In genomic region chr11:14336507-14337503, GRCh38 we compare ENCODE assay signal across 10 cellular contexts. TPM values are rescaled to one million over a fixed set of nuclear protein-coding genes. Genes with fewer than 3 reads are reported as not detected.
DNase-seq lines count a peak whose midpoint lies in the region; FAIRE-seq and TF ChIP-seq lines count a peak whose summit lies in the region.
"Had no signal": no experiment of that assay in that cellular context is flagged by ENCODE, and none has a peak within 500 bp of the region (broad histone marks: within the 10 kb centered on the region; RNA-seq: fewer than 3 reads in every experiment).

No MANE protein-coding gene starts in this region.

- H3K4me3 Mint-ChIP-seq in T-helper 2 cell treated with Interferon-gamma antibody and Interleukin-4, amounts not matched to agents 5 μg/mL and 100 μg/mL, for 36 hours = peak overlapping the region; percentile 17

- H3K27me3 Mint-ChIP-seq in T-helper 2 cell treated with Interferon-gamma antibody and Interleukin-4, amounts not matched to agents 5 μg/mL and 100 μg/mL, for 36 hours (ENCODE audit: low read depth) = no peaks in the 10 kb centered on the region

- DNase-seq in stimulated activated CD4-positive, alpha-beta T cell treated with anti-CD3 and anti-CD28 coated beads, Interleukin-15, amount 100 ng/mL, for 24 hours = peak; percentile 16
- DNase-seq in stimulated activated CD4-positive, alpha-beta T cell treated with anti-CD3 and anti-CD28 coated beads, Interleukin-2, amount 100 ng/mL, for 24 hours = no peak
- DNase-seq in T-helper 2 cell treated with Interferon-gamma antibody and Interleukin-4, amounts not matched to agents 5 μg/mL and 100 μg/mL, for 36 hours (ENCODE audit: low spot score) = peak; percentile 58
- DNase-seq in fibroblast of pulmonary artery (ENCODE audit: low read depth) = peak; percentile 76
- peak; percentile 61 for DNase-seq in urothelium cell line (ENCODE audit: low spot score)
- DNase-seq in NCI-H524 (lab: John Stamatoyannopoulos, UW) = no peak
- no peak for DNase-seq in dorsolateral prefrontal cortex
- no peak for DNase-seq in NCI-H1092 (lab: John Stamatoyannopoulos, UW)
- DNase-seq: cortex of kidney, ovary had no signal

- H3K4me3 ChIP-seq in fibroblast of pulmonary artery (replicated peaks; ENCODE audit: low read depth, low read length) (no peak overlapping the region), dorsolateral prefrontal cortex (no peak overlapping the region)
- H3K4me3 ChIP-seq: ovary had no signal

- peak overlapping the region; percentile 56 for H3K27ac Mint-ChIP-seq in T-helper 2 cell treated with Interferon-gamma antibody and Interleukin-4, amounts not matched to agents 5 μg/mL and 100 μg/mL, for 36 hours

- no peak overlapping the region for H3K27ac ChIP-seq in dorsolateral prefrontal cortex
- H3K27ac ChIP-seq: ovary had no signal

- H3K27me3 ChIP-seq in dorsolateral prefrontal cortex = no peaks in the 10 kb centered on the region
- H3K27me3 ChIP-seq: ovary had no signal

- no peak for TF ChIP-seq CTCF in fibroblast of pulmonary artery (IDR thresholded peaks at IDR 0.05; ENCODE audit: low read length, missing control alignments)
- TF ChIP-seq CTCF in dorsolateral prefrontal cortex (IDR thresholded peaks at IDR 0.05 in 54 of 56, conservative IDR thresholded peaks at IDR 0.05 in 2 of 56; ENCODE audit: low read depth in 1 of 56, partially characterized antibody in 56 of 56) = no peak

- intact Hi-C loops in dorsolateral prefrontal cortex (cut with DNase I) = no loop called here

- FAIRE-seq in urothelium cell line (lab: Jason Lieb, UNC) = peak; percentile 61

- peaks cover 40% of the 10 kb centered on the region for H3K9me3 Mint-ChIP-seq in T-helper 2 cell treated with Interferon-gamma antibody and Interleukin-4, amounts not matched to agents 5 μg/mL and 100 μg/mL, for 36 hours

- peaks cover 40% of the 10 kb centered on the region for H3K36me3 Mint-ChIP-seq in T-helper 2 cell treated with Interferon-gamma antibody and Interleukin-4, amounts not matched to agents 5 μg/mL and 100 μg/mL, for 36 hours (ENCODE audit: low read depth)

- H3K4me1 Mint-ChIP-seq in T-helper 2 cell treated with Interferon-gamma antibody and Interleukin-4, amounts not matched to agents 5 μg/mL and 100 μg/mL, for 36 hours (ENCODE audit: low read depth) = peaks cover 39% of the 10 kb centered on the region

RNA-seq across cellular contexts. Expression of gene RRAS2, which starts 22.2 kb away (rescaled TPM):
- total RNA-seq in dorsolateral prefrontal cortex = 10 to 100 TPM in 106 of 120 experiments, 1 to 10 TPM in 14; 6.9 to 20.2 (median 12.8) TPM

Comparison
In these comparisons a context has a peak if more than half of its experiments do, and no peak if none do; other contexts are left out.
1. DNase-seq: peak in stimulated activated CD4-positive, alpha-beta T cell treated with anti-CD3 and anti-CD28 coated beads, Interleukin-15, amount 100 ng/mL, for 24 hours (single experiment), T-helper 2 cell treated with Interferon-gamma antibody and Interleukin-4, amounts not matched to agents 5 μg/mL and 100 μg/mL, for 36 hours (single experiment), fibroblast of pulmonary artery (single experiment) and urothelium cell line (single experiment); none in stimulated activated CD4-positive, alpha-beta T cell treated with anti-CD3 and anti-CD28 coated beads, Interleukin-2, amount 100 ng/mL, for 24 hours (0 of 2), NCI-H524 (0 of 2), dorsolateral prefrontal cortex (0 of 10) and NCI-H1092 (single experiment).